Comparison of ENCODE assay signal across 1 cellular context in genomic region chr4:88591787-88592599, GRCh38.
TF ChIP-seq lines count a peak whose summit lies in the region.

Gene HERC3 (plus strand): TSS chr4:88592480. CDS start chr4:88605824, 13,344 bp downstream.

TF ChIP-seq in HepG2, 621 proteins besides CTCF, POLR2A, EP300 and RAD21 (continued from another document and continues in another):
- no peak for TF ChIP-seq ZFAT (CRISPR knock-in tag; conservative IDR thresholded peaks at IDR 0.05)
- TF ChIP-seq ZNF670 (CRISPR knock-in tag; IDR thresholded peaks at IDR 0.05; ENCODE audit: borderline replicate concordance), result no peak
- TF ChIP-seq ZNF850 (CRISPR knock-in tag; conservative IDR thresholded peaks at IDR 0.05), result no peak
- no peak for TF ChIP-seq MAFF (IDR thresholded peaks at IDR 0.05; ENCODE audit: low read depth, low read length)
- TF ChIP-seq ZFP36L1 (CRISPR knock-in tag; IDR thresholded peaks at IDR 0.05), result 0 out of 2 replicates have a peak, but pooled peaks have one; percentile 27
- TF ChIP-seq ZNF205 (CRISPR knock-in tag; IDR thresholded peaks at IDR 0.05), result 0 out of 2 replicates have a peak, but pooled peaks have one; percentile 56
- no peak for TF ChIP-seq RFX1 (IDR thresholded peaks at IDR 0.05)
- TF ChIP-seq MTF2 (CRISPR knock-in tag; IDR thresholded peaks at IDR 0.05; ENCODE audit: borderline replicate concordance), result no peak
- no peak for TF ChIP-seq MZF1 (CRISPR knock-in tag; IDR thresholded peaks at IDR 0.05; ENCODE audit: borderline replicate concordance)
- peak; percentile 83; the same call in 1 of the 2 replicates for TF ChIP-seq MXD3 (CRISPR knock-in tag; IDR thresholded peaks at IDR 0.05)
- no peak for TF ChIP-seq ZNF549 (CRISPR knock-in tag; IDR thresholded peaks at IDR 0.05)
- no peak for TF ChIP-seq HNF1A (IDR thresholded peaks at IDR 0.05; ENCODE audit: low read depth)
- TF ChIP-seq HNF1A (CRISPR knock-in tag; IDR thresholded peaks at IDR 0.05; ENCODE audit: borderline replicate concordance), result no peak
- 0 out of 2 replicates have a peak, but pooled peaks have one; percentile 51 for TF ChIP-seq ZNF276 (CRISPR knock-in tag; IDR thresholded peaks at IDR 0.05; ENCODE audit: low read depth)
- TF ChIP-seq BRCA1 (CRISPR knock-in tag; IDR thresholded peaks at IDR 0.05), result no peak
- no peak for TF ChIP-seq THYN1 (CRISPR knock-in tag; IDR thresholded peaks at IDR 0.05; ENCODE audit: borderline replicate concordance, low read depth)
- TF ChIP-seq ZNF770 (CRISPR knock-in tag; IDR thresholded peaks at IDR 0.05), result no peak
- peak; percentile 41; the same call in 1 of the 2 replicates for TF ChIP-seq MED1 (CRISPR knock-in tag; IDR thresholded peaks at IDR 0.05)
- no peak for TF ChIP-seq YY1 (IDR thresholded peaks at IDR 0.05; ENCODE audit: insufficient read depth, insufficient replicate concordance, low read depth, low read length)
- peak; percentile 40; the same call in 1 of the 2 replicates for TF ChIP-seq LBX2 (CRISPR knock-in tag; IDR thresholded peaks at IDR 0.05; ENCODE audit: borderline replicate concordance)
- peak; percentile 95 for TF ChIP-seq HINFP (CRISPR knock-in tag; IDR thresholded peaks at IDR 0.05; ENCODE audit: low read depth)
- no peak for TF ChIP-seq NCOA5 (CRISPR knock-in tag; IDR thresholded peaks at IDR 0.05)
- no peak for TF ChIP-seq ZNF781 (CRISPR knock-in tag; IDR thresholded peaks at IDR 0.05; ENCODE audit: borderline replicate concordance, not compliant biosample characterization)
- no peak for TF ChIP-seq ZNF75D (CRISPR knock-in tag; IDR thresholded peaks at IDR 0.05; ENCODE audit: borderline replicate concordance)
- no peak for TF ChIP-seq ZBTB25 (CRISPR knock-in tag; IDR thresholded peaks at IDR 0.05)
- no peak; the same call in 1 of the 2 replicates for TF ChIP-seq ZNF710 (CRISPR knock-in tag; IDR thresholded peaks at IDR 0.05; ENCODE audit: borderline replicate concordance)
- no peak for TF ChIP-seq ZMYM3 (CRISPR knock-in tag; IDR thresholded peaks at IDR 0.05)
- no peak for TF ChIP-seq NBN (conservative IDR thresholded peaks at IDR 0.05)
- no peak for TF ChIP-seq ZBTB40 (IDR thresholded peaks at IDR 0.05)
- no peak for TF ChIP-seq ZBTB40 (CRISPR knock-in tag; IDR thresholded peaks at IDR 0.05)
